In the genomic region with DNA sequence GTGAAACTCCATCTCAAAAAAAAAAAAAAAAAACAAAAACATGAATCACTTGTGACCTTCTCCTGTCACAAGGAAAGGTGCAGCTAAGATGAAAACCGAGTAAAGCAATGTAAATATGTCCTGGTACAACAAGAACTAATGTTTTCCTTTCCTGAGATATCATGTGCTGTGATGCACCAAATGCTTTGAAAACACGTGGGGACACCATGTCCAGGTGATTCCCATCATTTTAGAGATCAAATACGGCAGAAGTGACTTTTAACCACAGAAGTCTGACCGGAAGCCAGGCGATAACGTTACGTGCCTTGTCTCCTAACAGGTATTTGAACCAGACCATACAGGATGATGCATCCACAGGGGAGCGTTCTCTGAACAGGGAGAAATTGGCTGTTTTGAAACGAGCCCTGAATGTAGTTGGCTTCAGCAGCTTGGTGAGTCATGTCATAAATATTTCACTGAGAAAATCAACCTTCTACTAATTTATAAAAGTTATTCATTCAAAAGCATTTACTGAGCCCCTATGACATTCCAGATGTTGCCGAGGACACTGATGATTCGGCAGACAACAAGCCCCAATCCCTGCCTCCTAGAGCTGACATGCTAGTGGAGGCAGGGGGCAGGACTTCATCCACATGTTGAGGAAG, we compare ENCODE assay signal across 13 cellular contexts.
DNase-seq lines count a peak whose midpoint lies in the region; ATAC-seq, FAIRE-seq and TF ChIP-seq lines count a peak whose summit lies in the region.
"Had no signal": no experiment of that assay in that cellular context is flagged by ENCODE, and none has a peak within 500 bp of the region (broad histone marks: within the 10 kb centered on the region; RNA-seq: fewer than 3 reads in every experiment).

No MANE protein-coding gene starts in this region.

- peak; percentile 95 for ATAC-seq in RWPE2 (ENCODE audit: low read depth)
- ATAC-seq in pancreas = peak in 3 of 4 donors; percentile 61 to 71 (median 67)
- ATAC-seq in GM19351 (IDR thresholded peaks at IDR 0.05; ENCODE audit: unreplicated experiment) = no peak
- ATAC-seq in GM21360 (IDR thresholded peaks at IDR 0.05; ENCODE audit: unreplicated experiment) = no peak
- ATAC-seq in GM19328 (IDR thresholded peaks at IDR 0.05; ENCODE audit: unreplicated experiment) = no peak

- H3K27me3 ChIP-seq in RWPE2 (ENCODE audit: insufficient read depth, poor library complexity, severe bottlenecking) (no peaks in the 10 kb centered on the region), pancreas (no peaks in the 10 kb centered on the region)

- no peak for FAIRE-seq in pancreas (lab: Jason Lieb, UNC)

- H3K4me3 ChIP-seq in RWPE2 (ENCODE audit: severe bottlenecking) (no peak overlapping the region), pancreas (no peak overlapping the region)

- H3K36me3 ChIP-seq in RWPE2 (ENCODE audit: low read depth) (no peaks in the 10 kb centered on the region), pancreas (no peaks in the 10 kb centered on the region)
- H3K36me3 ChIP-seq: WERI-Rb-1 had no signal

- peaks cover 16% of the 10 kb centered on the region for H3K4me1 ChIP-seq in RWPE2 (ENCODE audit: insufficient read depth, poor library complexity, severe bottlenecking)
- H3K4me1 ChIP-seq in pancreas = no peaks in the 10 kb centered on the region

- H3K9me3 ChIP-seq in RWPE2 (ENCODE audit: severe bottlenecking) (no peaks in the 10 kb centered on the region), pancreas (no peaks in the 10 kb centered on the region)

- intact Hi-C loops in pancreas (cut with DNase I) = loop anchor here in 1 of 3 donors (10.0 kb wide), 1 partner anchor 827 kb away; the partner anchor contains the start of gene IRS2

- H3K27ac ChIP-seq in RWPE2 (ENCODE audit: poor library complexity, severe bottlenecking) = peak overlapping the region; percentile 67
- no peak overlapping the region for H3K27ac ChIP-seq in pancreas
- H3K27ac ChIP-seq: KMS-11, WERI-Rb-1 had no signal

- DNase-seq in EL (peak; percentile 80), RWPE2 (ENCODE audit: low spot score) (peak; percentile 80), fibroblast of gingiva (ENCODE audit: low read depth) (peak; percentile 86), pancreas (no peak), COR-L47 (lab: John Stamatoyannopoulos, UW) (no peak)
- DNase-seq: activated naive CD4-positive, alpha-beta T cell; DND-41; nephron progenitor cell; WERI-Rb-1 had no signal

- 24 to 34% methylated on average over 11 of the region's 11 CpGs for WGBS in pancreas, 2 donors

- TF ChIP-seq CTCF in RWPE2 (IDR thresholded peaks at IDR 0.05; ENCODE audit: poor library complexity, severe bottlenecking) = no peak
- no peak for TF ChIP-seq CTCF in pancreas (IDR thresholded peaks at IDR 0.05)

Comparison
In these comparisons a context has a peak if more than half of its experiments do, and no peak if none do; other contexts are left out.
1. DNase-seq: peak in EL (single experiment), RWPE2 (single experiment) and fibroblast of gingiva (single experiment); none in pancreas (0 of 6) and COR-L47 (single experiment).
2. ATAC-seq: peak in RWPE2 (single experiment) and pancreas (3 of 4); none in GM19351 (single experiment), GM21360 (single experiment) and GM19328 (single experiment).